ENCODE assay signal across 24 cellular contexts in genomic region chr3:34140606-34141005, GRCh38.
"Had no signal": no experiment of that assay in that cellular context is flagged by ENCODE, and none has a peak within 500 bp of the region (broad histone marks: within the 10 kb centered on the region; RNA-seq: fewer than 3 reads in every experiment).

No MANE protein-coding gene starts in this region.

- H3K4me3 ChIP-seq: body of pancreas, left lung, pancreas, tibial nerve, vagina had no signal

- ATAC-seq: activated CD8-positive, alpha-beta T cell treated with anti-CD3 and anti-CD28 coated beads, Interleukin-2, amount 10 ng/mL, durations not matched to agents 7 days and 5 days; body of pancreas; left lung; pancreas; stimulated activated naive B cell treated with anti-CD40 and anti-IgM and Interleukin-4, amounts not matched to agents 10 μg/mL and 1 μg/mL and 100 μg/mL, for 72 hours; T-helper 17 cell had no signal

- H3K27me3 ChIP-seq: body of pancreas, left lung, pancreas, tibial nerve, vagina had no signal

- H3K4me1 ChIP-seq: body of pancreas, left lung, pancreas, tibial nerve, vagina had no signal

- H3K27ac Mint-ChIP-seq: activated CD4-positive, alpha-beta T cell treated with anti-CD3 and anti-CD28 coated beads, Interleukin-2, amount 10 ng/mL, durations not matched to agents 24 days and 14 days; activated CD8-positive, alpha-beta T cell treated with anti-CD3 and anti-CD28 coated beads, Interleukin-2, amount 10 ng/mL, durations not matched to agents 7 days and 5 days; activated naive CD8-positive, alpha-beta T cell; dendritic cell treated with granulocyte-macrophage colony-stimulating factor and Interleukin-4, amounts not matched to agents 40 ng/mL and 50 ng/mL, for 4 days; naive B cell; stimulated activated naive B cell treated with anti-CD40 and anti-IgM and Interleukin-4, amounts not matched to agents 10 μg/mL and 1 μg/mL and 100 μg/mL, for 72 hours; T-helper 17 cell had no signal

- H3K4me3 Mint-ChIP-seq: activated CD4-positive, alpha-beta T cell treated with anti-CD3 and anti-CD28 coated beads, Interleukin-2, amount 10 ng/mL, durations not matched to agents 24 days and 14 days; activated CD8-positive, alpha-beta T cell treated with anti-CD3 and anti-CD28 coated beads, Interleukin-2, amount 10 ng/mL, durations not matched to agents 7 days and 5 days; activated naive CD8-positive, alpha-beta T cell; dendritic cell treated with granulocyte-macrophage colony-stimulating factor and Interleukin-4, amounts not matched to agents 40 ng/mL and 50 ng/mL, for 4 days; naive B cell; stimulated activated naive B cell treated with anti-CD40 and anti-IgM and Interleukin-4, amounts not matched to agents 10 μg/mL and 1 μg/mL and 100 μg/mL, for 72 hours; T-helper 17 cell had no signal

- H3K9me3 ChIP-seq: body of pancreas, pancreas, vagina had no signal

- H3K36me3 ChIP-seq: left lung, pancreas, tibial nerve, vagina had no signal

- H3K27ac ChIP-seq: body of pancreas, left lung, pancreas, tibial nerve, vagina had no signal

- H3K36me3 Mint-ChIP-seq: activated naive CD8-positive, alpha-beta T cell had no signal

- DNase-seq: activated CD4-positive, alpha-beta T cell treated with anti-CD3 and anti-CD28 coated beads, Interleukin-2, amount 10 ng/mL, durations not matched to agents 24 days and 14 days; activated CD4-positive, CD25-positive, alpha-beta regulatory T cell; activated CD8-positive, alpha-beta memory T cell treated with anti-CD3 and anti-CD28 coated beads, Interleukin-2, amount 50 U/mL, for 4 hours; activated CD8-positive, alpha-beta T cell treated with anti-CD3 and anti-CD28 coated beads, Interleukin-2, amount 10 ng/mL, durations not matched to agents 7 days and 5 days; activated effector memory CD4-positive, alpha-beta T cell treated with anti-CD3 and anti-CD28 coated beads, Interleukin-2, amount 50 U/mL, for 16 hours; activated T-cell treated with anti-CD3 and anti-CD28 coated beads, Interleukin-2, amount 50 U/mL, for 48 hours; amygdala; body of pancreas; cerebellar nuclear complex; effector memory CD4-positive, alpha-beta T cell; hippocampal formation; kidney; left lung; mammary epithelial cell; naive B cell; pancreas; stimulated activated CD4-positive, alpha-beta T cell treated with anti-CD3 and anti-CD28 coated beads, Interleukin-4, amount 100 ng/mL, for 1 hour; stimulated activated naive B cell treated with anti-CD40 and anti-IgM and Interleukin-4, amounts not matched to agents 10 μg/mL and 1 μg/mL and 100 μg/mL, for 72 hours; substantia nigra; T-helper 17 cell had no signal

- H3K4me1 Mint-ChIP-seq: activated CD4-positive, alpha-beta T cell treated with anti-CD3 and anti-CD28 coated beads, Interleukin-2, amount 10 ng/mL, durations not matched to agents 24 days and 14 days; stimulated activated naive B cell treated with anti-CD40 and anti-IgM and Interleukin-4, amounts not matched to agents 10 μg/mL and 1 μg/mL and 100 μg/mL, for 72 hours; T-helper 17 cell had no signal

- H3K27me3 Mint-ChIP-seq: activated naive CD8-positive, alpha-beta T cell; dendritic cell treated with granulocyte-macrophage colony-stimulating factor and Interleukin-4, amounts not matched to agents 40 ng/mL and 50 ng/mL, for 4 days; naive B cell; stimulated activated naive B cell treated with anti-CD40 and anti-IgM and Interleukin-4, amounts not matched to agents 10 μg/mL and 1 μg/mL and 100 μg/mL, for 72 hours; T-helper 17 cell had no signal
